In genomic region chr17:3636154-3636907, GRCh38 we compare ENCODE assay signal across 8 cellular contexts. TPM values are rescaled to one million over a fixed set of nuclear protein-coding genes. Genes with fewer than 3 reads are reported as not detected.
A peak's percentile ranks its signal among the peaks of the same experiment; 100 is the strongest.
DNase-seq lines count a peak whose midpoint lies in the region; ATAC-seq and TF ChIP-seq lines count a peak whose summit lies in the region.

Gene CTNS, plus strand, starts transcription at chr17:3636760. Its CDS starts 3,447 bp downstream, at chr17:3640207.
Gene SHPK, minus strand, starts transcription at chr17:3636250. Its CDS starts 31 bp downstream, at chr17:3636219.

- H4K20me1 ChIP-seq in DOHH2 (ENCODE audit: control insufficient read depth, insufficient read depth, low read depth, low read length) (no peaks in the 10 kb centered on the region), GM23338 (replicated peaks; ENCODE audit: insufficient read depth) (peaks cover 12% of the 10 kb centered on the region)

- intact Hi-C loops in naive thymus-derived CD4-positive, alpha-beta T cell (cut with micrococcal nuclease): loop anchor here (1.0 to 10.0 kb wide), 11 partner anchors 32 to 1236 kb away; partner anchors contain the start of genes EMC6 (in 2 of the 2), TAX1BP3 (in 2 of the 2), ANKFY1 (in 1 of the 2) and ATP2A3 (in 1 of the 2)

- H3K27me3 ChIP-seq in DOHH2 (ENCODE audit: control insufficient read depth, low read length) (no peaks in the 10 kb centered on the region), GM23338 (ENCODE audit: insufficient read depth) (no peaks in the 10 kb centered on the region)
- no peaks in the 10 kb centered on the region for H3K27me3 ChIP-seq in naive thymus-derived CD4-positive, alpha-beta T cell (ENCODE audit: control insufficient read depth in 2 of 2, insufficient read depth in 2 of 2, low read length in 2 of 2)

- TF ChIP-seq CTCF in DOHH2 (IDR thresholded peaks at IDR 0.05; ENCODE audit: low read depth, low read length, poor library complexity, severe bottlenecking) (no peak), GM23338 (conservative IDR thresholded peaks at IDR 0.05; ENCODE audit: low read depth in 2 of 2) (no peak)

- CTCF ChIA-PET in naive thymus-derived CD4-positive, alpha-beta T cell (lab: Charles Lee): interaction anchor here (0.9 to 1.3 kb wide), 3 partner anchors 87 to 329 kb away, joined by 3 to 4 read pairs (median 3); partner anchors contain the start of gene HASPIN

- H3K9me2 ChIP-seq in DOHH2 (replicated peaks; ENCODE audit: control insufficient read depth, low read length) (no peaks in the 10 kb centered on the region), GM23338 (ENCODE audit: insufficient read depth) (no peaks in the 10 kb centered on the region)

- DNase-seq in GM23338 (ENCODE audit: low spot score) (peak; percentile 98), LHCN-M2 (ENCODE audit: low read depth) (peak; percentile 94), RPMI8226 (peak; percentile 95), fibroblast of gingiva (ENCODE audit: low read depth) (peak; percentile 95)
- peak; percentile 86 to 92 for DNase-seq in activated T-helper 1 cell treated with anti-CD3 and anti-CD28 coated beads, Interleukin-2, amount 50 U/mL, for 16 hours (ENCODE audit: low read depth in 1 of 2, low spot score in 1 of 2)
- peak; percentile 90 to 95 (median 95) for DNase-seq in naive thymus-derived CD4-positive, alpha-beta T cell
- DNase-seq in stimulated activated naive B cell treated with anti-CD40 and anti-IgM and Interleukin-4, amounts not matched to agents 10 μg/mL and 1 μg/mL and 100 μg/mL, for 72 hours: peak; percentile 95

- peaks cover 11% of the 10 kb centered on the region for H3K27me3 Mint-ChIP-seq in GM23338 (ENCODE audit: insufficient read depth, low read depth, poor library complexity)
- H3K27me3 Mint-ChIP-seq in naive thymus-derived CD4-positive, alpha-beta T cell: no peaks in the 10 kb centered on the region
- H3K27me3 Mint-ChIP-seq in stimulated activated naive B cell treated with anti-CD40 and anti-IgM and Interleukin-4, amounts not matched to agents 10 μg/mL and 1 μg/mL and 100 μg/mL, for 72 hours: no peaks in the 10 kb centered on the region

- H3K4me3 ChIP-seq in DOHH2 (ENCODE audit: low read length): peak within 1 kb of the TSS; percentile 87
- peak within 1 kb of the TSS; percentile 94 for H3K4me3 ChIP-seq in GM23338
- peak within 1 kb of the TSS; percentile 97 for H3K4me3 ChIP-seq in naive thymus-derived CD4-positive, alpha-beta T cell (ENCODE audit: low read length)

- H3K27ac Mint-ChIP-seq in GM23338: peak within 1 kb of the TSS; percentile 99
- peak within 1 kb of the TSS; percentile 96 to 100 (median 99) for H3K27ac Mint-ChIP-seq in naive thymus-derived CD4-positive, alpha-beta T cell
- peak within 1 kb of the TSS; percentile 100 for H3K27ac Mint-ChIP-seq in stimulated activated naive B cell treated with anti-CD40 and anti-IgM and Interleukin-4, amounts not matched to agents 10 μg/mL and 1 μg/mL and 100 μg/mL, for 72 hours

- H2AFZ ChIP-seq in GM23338: peak within 1 kb of the TSS; percentile 96

- H3K79me2 ChIP-seq in DOHH2 (ENCODE audit: control insufficient read depth, low read length): peaks cover 11% of the 10 kb centered on the region
- peaks cover 54% of the 10 kb centered on the region for H3K79me2 ChIP-seq in GM23338 (replicated peaks; ENCODE audit: insufficient read depth)

- POLR2A ChIA-PET in naive thymus-derived CD4-positive, alpha-beta T cell (lab: Charles Lee): interaction anchor here (0.6 to 2.1 kb wide), 10 partner anchors 10 to 1646 kb away, joined by 3 to 8 read pairs (median 4); partner anchors contain the start of genes CYB5D2, EMC6, TAX1BP3 and ZZEF1

- no peaks in the 10 kb centered on the region for H3K36me3 ChIP-seq in DOHH2 (ENCODE audit: control insufficient read depth, low read length)
- no peaks in the 10 kb centered on the region for H3K36me3 ChIP-seq in GM23338 (ENCODE audit: insufficient read depth)
- peaks cover 0 to 9% (median 0%) of the 10 kb centered on the region in 3 experiments for H3K36me3 ChIP-seq in naive thymus-derived CD4-positive, alpha-beta T cell (ENCODE audit: control insufficient read depth in 2 of 3, insufficient read depth in 3 of 3, low read length in 3 of 3)

- peaks cover 5% of the 10 kb centered on the region; the same call in 1 of the 2 replicates for H3F3A ChIP-seq in DOHH2 (ENCODE audit: control insufficient read depth, insufficient read depth)
- no peaks in the 10 kb centered on the region for H3F3A ChIP-seq in GM23338 (replicated peaks; ENCODE audit: low read depth)

- H3K27ac ChIP-seq in DOHH2 (ENCODE audit: low read depth, low read length) (peak within 1 kb of the TSS; percentile 78), GM23338 (ENCODE audit: low read depth) (peak within 1 kb of the TSS; percentile 97)
- H3K27ac ChIP-seq in naive thymus-derived CD4-positive, alpha-beta T cell (ENCODE audit: low read depth, low read length): peak within 1 kb of the TSS; percentile 98

- H3K36me3 Mint-ChIP-seq in GM23338 (ENCODE audit: low read depth): peaks cover 12% of the 10 kb centered on the region
- peaks cover 0 to 10% (median 5%) of the 10 kb centered on the region in 5 donors for H3K36me3 Mint-ChIP-seq in naive thymus-derived CD4-positive, alpha-beta T cell
- H3K36me3 Mint-ChIP-seq in stimulated activated naive B cell treated with anti-CD40 and anti-IgM and Interleukin-4, amounts not matched to agents 10 μg/mL and 1 μg/mL and 100 μg/mL, for 72 hours: peaks cover 10 to 34% of the 10 kb centered on the region in 2 donors

- H3K4me1 Mint-ChIP-seq in GM23338: peaks cover 16% of the 10 kb centered on the region
- H3K4me1 Mint-ChIP-seq in naive thymus-derived CD4-positive, alpha-beta T cell: peaks cover 17 to 45% (median 29%) of the 10 kb centered on the region in 7 donors
- H3K4me1 Mint-ChIP-seq in stimulated activated naive B cell treated with anti-CD40 and anti-IgM and Interleukin-4, amounts not matched to agents 10 μg/mL and 1 μg/mL and 100 μg/mL, for 72 hours: peaks cover 35 to 56% of the 10 kb centered on the region in 2 donors

- H3K4me2 ChIP-seq in DOHH2 (ENCODE audit: low read length): peak within 1 kb of the TSS; percentile 88
- peak within 1 kb of the TSS; percentile 96 for H3K4me2 ChIP-seq in GM23338

- H3K9me3 Mint-ChIP-seq in GM23338: no peaks in the 10 kb centered on the region
- no peaks in the 10 kb centered on the region for H3K9me3 Mint-ChIP-seq in naive thymus-derived CD4-positive, alpha-beta T cell
- H3K9me3 Mint-ChIP-seq in stimulated activated naive B cell treated with anti-CD40 and anti-IgM and Interleukin-4, amounts not matched to agents 10 μg/mL and 1 μg/mL and 100 μg/mL, for 72 hours: no peaks in the 10 kb centered on the region

- H3K9me3 ChIP-seq in DOHH2 (ENCODE audit: control insufficient read depth, insufficient read depth, low read length): no peaks in the 10 kb centered on the region
- no peaks in the 10 kb centered on the region for H3K9me3 ChIP-seq in naive thymus-derived CD4-positive, alpha-beta T cell (ENCODE audit: control insufficient read depth in 2 of 3, low read length in 3 of 3)

- peak within 1 kb of the TSS; percentile 93 for H3K4me3 Mint-ChIP-seq in GM23338
- H3K4me3 Mint-ChIP-seq in naive thymus-derived CD4-positive, alpha-beta T cell: peak within 1 kb of the TSS; percentile 86 to 99 (median 98)
- peak within 1 kb of the TSS; percentile 91 to 95 for H3K4me3 Mint-ChIP-seq in stimulated activated naive B cell treated with anti-CD40 and anti-IgM and Interleukin-4, amounts not matched to agents 10 μg/mL and 1 μg/mL and 100 μg/mL, for 72 hours

- peaks cover 17% of the 10 kb centered on the region for H3K4me1 ChIP-seq in DOHH2 (ENCODE audit: control insufficient read depth, low read length)
- H3K4me1 ChIP-seq in GM23338 (ENCODE audit: insufficient read depth): peaks cover 11% of the 10 kb centered on the region; the same call in 1 of the 2 replicates
- H3K4me1 ChIP-seq in naive thymus-derived CD4-positive, alpha-beta T cell (ENCODE audit: control insufficient read depth in 2 of 2, insufficient read depth in 2 of 2, low read length in 2 of 2): peaks cover 0 to 3% of the 10 kb centered on the region in 2 donors

- ATAC-seq in GM23338: peak; percentile 93
- peak; percentile 98 for ATAC-seq in naive thymus-derived CD4-positive, alpha-beta T cell
- peak; percentile 93 to 96 for ATAC-seq in stimulated activated naive B cell treated with anti-CD40 and anti-IgM and Interleukin-4, amounts not matched to agents 10 μg/mL and 1 μg/mL and 100 μg/mL, for 72 hours (replicated peaks)

RNA-seq across cellular contexts. Expression of gene CTNS, which starts in this region (rescaled TPM):
- 21.8 and 30.1 TPM in 2 replicates for total RNA-seq in GM23338 (2014; rRNA removed; shearing (Covaris generic))
- polyA plus RNA-seq in GM23338 (2016; fragmentation: Nextera tagmentation; extraction: Ambion mirVana): 5.9 and 6.4 TPM in 2 replicates
- total RNA-seq in LHCN-M2 (2014; rRNA removed): 20.3 and 29.1 TPM in 2 replicates
- polyA plus RNA-seq in LHCN-M2 (2012): 14.9 TPM
- 10 to 100 TPM in 2 of 5 experiments, 1 to 10 TPM in 3; 4.7 to 15.2 (median 8.8) TPM for total RNA-seq in naive thymus-derived CD4-positive, alpha-beta T cell
- polyA plus RNA-seq in naive thymus-derived CD4-positive, alpha-beta T cell: 10 to 100 TPM in 1 of 2 donors, 1 to 10 TPM in 1; 8.1 to 12.9 TPM

RNA-seq across cellular contexts. Expression of gene SHPK, which starts in this region (rescaled TPM):
- 34.3 and 36.7 TPM in 2 replicates for total RNA-seq in GM23338 (2014; rRNA removed; shearing (Covaris generic))
- 11.3 and 11.5 TPM in 2 replicates for polyA plus RNA-seq in GM23338 (2016; fragmentation: Nextera tagmentation; extraction: Ambion mirVana)
- total RNA-seq in LHCN-M2 (2014; rRNA removed): 17.4 and 17.8 TPM in 2 replicates
- 6.3 TPM for polyA plus RNA-seq in LHCN-M2 (2012)
- total RNA-seq in naive thymus-derived CD4-positive, alpha-beta T cell: 10 to 100 TPM in 3 of 5 experiments, 1 to 10 TPM in 2; 6.3 to 11.2 (median 10.8) TPM
- 1 to 10 TPM; 5.5 to 8.5 TPM for polyA plus RNA-seq in naive thymus-derived CD4-positive, alpha-beta T cell

Comparison
In these comparisons a context has a peak if more than half of its experiments do, and no peak if none do; other contexts are left out.
1. Peak in every context shown above with its lines: DNase-seq, ATAC-seq, H3K4me3 ChIP-seq and H3K27ac ChIP-seq.